ENCODE assay signal across 26 cellular contexts in genomic region chr16:46843898-46844642, GRCh38. TPM values are rescaled to one million over a fixed set of nuclear protein-coding genes. Genes with fewer than 3 reads are reported as not detected.
DNase-seq lines count a peak whose midpoint lies in the region; ATAC-seq and TF ChIP-seq lines count a peak whose summit lies in the region.
"Had no signal": no experiment of that assay in that cellular context is flagged by ENCODE, and none has a peak within 500 bp of the region (broad histone marks: within the 10 kb centered on the region; RNA-seq: fewer than 3 reads in every experiment).

No MANE protein-coding gene starts in this region.

- H3K27ac ChIP-seq in GM23248 (no peak overlapping the region), left lung (no peak overlapping the region), WERI-Rb-1 (no peak overlapping the region)
- H3K27ac ChIP-seq: gastrocnemius medialis, parathyroid adenoma, Peyer's patch, sigmoid colon had no signal

- no peaks in the 10 kb centered on the region for H3K4me1 ChIP-seq in GM23248 (ENCODE audit: insufficient read depth)
- H3K4me1 ChIP-seq in left lung: peaks cover 0 to 3% of the 10 kb centered on the region in 2 donors
- H3K4me1 ChIP-seq: gastrocnemius medialis, parathyroid adenoma, Peyer's patch had no signal

- WGBS in GM23248 (ENCODE audit: low coverage in 1 of 2, low lambda C conversion rate in 2 of 2, missing lambda C conversion rate in 2 of 2), 2 experiments: 40 to 44% methylated on average over 68 to 71 of the region's 74 CpGs

- H3K36me3 ChIP-seq in GM23248 (ENCODE audit: low read depth) (no peaks in the 10 kb centered on the region), left lung (no peaks in the 10 kb centered on the region), WERI-Rb-1 (no peaks in the 10 kb centered on the region)
- H3K36me3 ChIP-seq: gastrocnemius medialis, Peyer's patch, sigmoid colon had no signal

- H3F3A ChIP-seq in GM23248 (ENCODE audit: insufficient read depth): no peaks in the 10 kb centered on the region

- no peak overlapping the region for H3K4me2 ChIP-seq in GM23248 (ENCODE audit: unreplicated experiment)

- intact Hi-C loops in activated B cell treated with CpG ODN at 0.5 μM for 24 hours (cut with micrococcal nuclease): no loop called here
- intact Hi-C loops in left lung (cut with DNase I): no loop called here

- no peaks in the 10 kb centered on the region for H3K27me3 Mint-ChIP-seq in activated B cell treated with CpG ODN at 0.5 μM for 24 hours
- H3K27me3 Mint-ChIP-seq in stimulated activated naive B cell treated with anti-CD40 and anti-IgM and Interleukin-4, amounts not matched to agents 10 μg/mL and 1 μg/mL and 100 μg/mL, for 72 hours: no peaks in the 10 kb centered on the region

- no peak for DNase-seq in GM23248
- DNase-seq in activated B cell treated with CpG ODN at 0.5 μM for 24 hours: no peak
- DNase-seq in left lung: peak in 1 of 2 donors; percentile 84
- no peak for DNase-seq in stimulated activated naive B cell treated with anti-CD40 and anti-IgM and Interleukin-4, amounts not matched to agents 10 μg/mL and 1 μg/mL and 100 μg/mL, for 72 hours
- no peak for DNase-seq in NCI-H69 (lab: John Stamatoyannopoulos, UW)
- no peak for DNase-seq in WERI-Rb-1
- DNase-seq: activated CD4-positive, alpha-beta T cell treated with anti-CD3 and anti-CD28 coated beads, Interleukin-2, amount 10 ng/mL, durations not matched to agents 24 days and 14 days; activated CD8-positive, alpha-beta memory T cell treated with anti-CD3 and anti-CD28 coated beads, Interleukin-2, amount 10 ng/mL, durations not matched to agents 7 days and 5 days; activated naive CD4-positive, alpha-beta T cell treated with anti-CD3 and anti-CD28 coated beads, Interleukin-2, amount 50 U/mL, for 16 hours; CD8-positive, alpha-beta memory T cell; DMS79; erythroblast; gastrocnemius medialis; H9; KG1; mesendoderm; natural killer cell; NCI-H146; NCI-H510A; NK-92 treated with Interleukin-12 subunit alpha and Interleukin-12 subunit beta, amount 100 ng/mL, for 24 hours; Peyer's patch; sigmoid colon had no signal

- H3K4me1 Mint-ChIP-seq in activated B cell treated with CpG ODN at 0.5 μM for 24 hours: no peaks in the 10 kb centered on the region
- peaks cover 2 to 6% of the 10 kb centered on the region in 2 donors for H3K4me1 Mint-ChIP-seq in stimulated activated naive B cell treated with anti-CD40 and anti-IgM and Interleukin-4, amounts not matched to agents 10 μg/mL and 1 μg/mL and 100 μg/mL, for 72 hours
- H3K4me1 Mint-ChIP-seq: activated CD4-positive, alpha-beta T cell treated with anti-CD3 and anti-CD28 coated beads, Interleukin-2, amount 10 ng/mL, durations not matched to agents 24 days and 14 days; CD8-positive, alpha-beta memory T cell; natural killer cell had no signal

- H3K79me2 ChIP-seq in GM23248 (ENCODE audit: insufficient read depth): no peaks in the 10 kb centered on the region
- H3K79me2 ChIP-seq: parathyroid adenoma had no signal

- peak overlapping the region; percentile 56; the same call in 1 of the 2 replicates for H2AFZ ChIP-seq in GM23248
- H2AFZ ChIP-seq: parathyroid adenoma had no signal

- H3K9me3 ChIP-seq in GM23248 (ENCODE audit: low read depth): no peaks in the 10 kb centered on the region
- peaks cover 0 to 4% of the 10 kb centered on the region in 2 donors for H3K9me3 ChIP-seq in left lung
- H3K9me3 ChIP-seq in WERI-Rb-1 (ENCODE audit: severe bottlenecking): peaks cover 4% of the 10 kb centered on the region
- H3K9me3 ChIP-seq: gastrocnemius medialis, Peyer's patch, sigmoid colon had no signal

- H3K27me3 ChIP-seq in GM23248 (replicated peaks; ENCODE audit: insufficient read depth): no peaks in the 10 kb centered on the region
- H3K27me3 ChIP-seq in left lung: peaks cover 7 to 28% of the 10 kb centered on the region in 2 donors
- H3K27me3 ChIP-seq in WERI-Rb-1 (ENCODE audit: insufficient read depth, low read depth, severe bottlenecking): no peaks in the 10 kb centered on the region
- H3K27me3 ChIP-seq: gastrocnemius medialis, Peyer's patch had no signal

- no peak overlapping the region for H3K27ac Mint-ChIP-seq in activated B cell treated with CpG ODN at 0.5 μM for 24 hours
- no peak overlapping the region for H3K27ac Mint-ChIP-seq in stimulated activated naive B cell treated with anti-CD40 and anti-IgM and Interleukin-4, amounts not matched to agents 10 μg/mL and 1 μg/mL and 100 μg/mL, for 72 hours
- H3K27ac Mint-ChIP-seq: activated CD4-positive, alpha-beta T cell treated with anti-CD3 and anti-CD28 coated beads, Interleukin-2, amount 10 ng/mL, durations not matched to agents 24 days and 14 days; activated CD8-positive, alpha-beta memory T cell treated with anti-CD3 and anti-CD28 coated beads, Interleukin-2, amount 10 ng/mL, durations not matched to agents 7 days and 5 days; CD8-positive, alpha-beta memory T cell; H9; natural killer cell; T-helper 1 cell treated with Interleukin-12 subunit alpha and Interleukin-12 subunit beta and Interleukin-4 antibody, amounts not matched to agents 30 μg/mL and 1 μg/mL, for 36 hours had no signal

- no peaks in the 10 kb centered on the region for H3K36me3 Mint-ChIP-seq in activated B cell treated with CpG ODN at 0.5 μM for 24 hours (ENCODE audit: low read depth)
- H3K36me3 Mint-ChIP-seq in stimulated activated naive B cell treated with anti-CD40 and anti-IgM and Interleukin-4, amounts not matched to agents 10 μg/mL and 1 μg/mL and 100 μg/mL, for 72 hours: peaks cover 0 to 6% of the 10 kb centered on the region in 2 donors
- H3K36me3 Mint-ChIP-seq: natural killer cell had no signal

- CTCF ChIA-PET in activated B cell treated with CpG ODN at 0.5 μM for 24 hours (lab: Charles Lee): interaction anchor here (2.4 kb wide), 1 partner anchor 10 kb away, joined by 9 read pairs; no protein-coding TSS in a partner anchor

- H3K9me3 Mint-ChIP-seq in activated B cell treated with CpG ODN at 0.5 μM for 24 hours: no peaks in the 10 kb centered on the region
- H3K9me3 Mint-ChIP-seq in stimulated activated naive B cell treated with anti-CD40 and anti-IgM and Interleukin-4, amounts not matched to agents 10 μg/mL and 1 μg/mL and 100 μg/mL, for 72 hours: peaks cover 0 to 3% of the 10 kb centered on the region in 2 donors
- H3K9me3 Mint-ChIP-seq: activated CD4-positive, alpha-beta T cell treated with anti-CD3 and anti-CD28 coated beads, Interleukin-2, amount 10 ng/mL, durations not matched to agents 24 days and 14 days; natural killer cell had no signal

- H3K9ac ChIP-seq in GM23248: no peak overlapping the region
- H3K9ac ChIP-seq: parathyroid adenoma had no signal

- no peak for TF ChIP-seq CTCF in activated B cell treated with CpG ODN at 0.5 μM for 24 hours (IDR thresholded peaks at IDR 0.05)
- TF ChIP-seq CTCF in left lung (IDR thresholded peaks at IDR 0.05): no peak
- TF ChIP-seq CTCF in WERI-Rb-1 (IDR thresholded peaks at IDR 0.05; ENCODE audit: low read depth, low read length): no peak

- H4K20me1 ChIP-seq in GM23248 (ENCODE audit: insufficient read depth): no peaks in the 10 kb centered on the region

- no peaks in the 10 kb centered on the region for H3K9me2 ChIP-seq in GM23248 (ENCODE audit: insufficient read depth)

- ATAC-seq in activated B cell treated with CpG ODN at 0.5 μM for 24 hours (ENCODE audit: low read depth): peak; percentile 67
- ATAC-seq in left lung: peak; percentile 73
- peak; percentile 67 for ATAC-seq in stimulated activated naive B cell treated with anti-CD40 and anti-IgM and Interleukin-4, amounts not matched to agents 10 μg/mL and 1 μg/mL and 100 μg/mL, for 72 hours (replicated peaks)
- no peak for ATAC-seq in GM19455 (IDR thresholded peaks at IDR 0.05; ENCODE audit: unreplicated experiment)
- ATAC-seq: activated CD8-positive, alpha-beta memory T cell treated with anti-CD3 and anti-CD28 coated beads, Interleukin-2, amount 10 ng/mL, durations not matched to agents 7 days and 5 days; gastrocnemius medialis; GM12878; natural killer cell had no signal

- in situ Hi-C loops in GM23248 (cut with MboI): no loop called here

- no peak overlapping the region for H3K4me3 ChIP-seq in GM23248
- H3K4me3 ChIP-seq in left lung: peak overlapping the region in 1 of 2 donors; percentile 1
- H3K4me3 ChIP-seq in WERI-Rb-1 (ENCODE audit: low read depth, low read length): no peak overlapping the region
- H3K4me3 ChIP-seq: gastrocnemius medialis, GM12878, Peyer's patch had no signal

- peak overlapping the region; percentile 60 for H3K4me3 Mint-ChIP-seq in activated B cell treated with CpG ODN at 0.5 μM for 24 hours
- peak overlapping the region; percentile 69 to 78 for H3K4me3 Mint-ChIP-seq in stimulated activated naive B cell treated with anti-CD40 and anti-IgM and Interleukin-4, amounts not matched to agents 10 μg/mL and 1 μg/mL and 100 μg/mL, for 72 hours
- H3K4me3 Mint-ChIP-seq: activated CD4-positive, alpha-beta T cell treated with anti-CD3 and anti-CD28 coated beads, Interleukin-2, amount 10 ng/mL, durations not matched to agents 24 days and 14 days; activated CD8-positive, alpha-beta memory T cell treated with anti-CD3 and anti-CD28 coated beads, Interleukin-2, amount 10 ng/mL, durations not matched to agents 7 days and 5 days; H9; natural killer cell; T-helper 1 cell treated with Interleukin-12 subunit alpha and Interleukin-12 subunit beta and Interleukin-4 antibody, amounts not matched to agents 30 μg/mL and 1 μg/mL, for 36 hours had no signal

- POLR2A ChIA-PET in activated B cell treated with CpG ODN at 0.5 μM for 24 hours (lab: Charles Lee): interaction anchor here (0.6 to 1.4 kb wide), 3 partner anchors 12 to 100 kb away, joined by 3 read pairs; no protein-coding TSS in a partner anchor

RNA-seq across cellular contexts. Expression of gene C16orf87, which starts 13.1 kb away (rescaled TPM):
- 4.6 and 7.9 TPM in 2 replicates for total RNA-seq in GM23248 (2014; rRNA removed; shearing (Covaris generic))
- 17.4 and 17.6 TPM in 2 replicates for polyA plus RNA-seq in GM23248 (2016; fragmentation: Nextera tagmentation; extraction: Ambion mirVana)
- total RNA-seq in activated B cell treated with CpG ODN at 0.5 μM for 24 hours: 15.6 and 16.6 TPM in 2 replicates
- total RNA-seq in left lung: 1 to 10 TPM; 6.2 to 9.3 TPM

RNA-seq across cellular contexts. Expression of gene GPT2, which starts 40.1 kb away (rescaled TPM):
- 33.7 and 65.3 TPM in 2 replicates for total RNA-seq in GM23248 (2014; rRNA removed; shearing (Covaris generic))
- 26.9 and 32.0 TPM in 2 replicates for polyA plus RNA-seq in GM23248 (2016; fragmentation: Nextera tagmentation; extraction: Ambion mirVana)
- 11.7 and 17.4 TPM in 2 replicates for total RNA-seq in activated B cell treated with CpG ODN at 0.5 μM for 24 hours
- total RNA-seq in left lung: 1 to 10 TPM; 9.1 to 10.0 TPM
